8 cellular contexts compared by ENCODE assay signal in genomic region chr5:140547508-140548299, GRCh38. TPM values are rescaled to one million over a fixed set of nuclear protein-coding genes. Genes with fewer than 3 reads are reported as not detected.
A peak's percentile ranks its signal among the peaks of the same experiment; 100 is the strongest.
DNase-seq lines count a peak whose midpoint lies in the region; ATAC-seq and TF ChIP-seq lines count a peak whose summit lies in the region.

EIF4EBP3 (plus strand) TSS chr5:140547662; CDS start chr5:140547738, 76 bp downstream.

- peak; percentile 52 to 96 for TF ChIP-seq EP300 in tibial nerve (IDR thresholded peaks at IDR 0.05)

- peaks cover 31 to 41% of the 10 kb centered on the region in 2 donors for H3K4me1 ChIP-seq in adrenal gland (replicated peaks in 1 of 2)
- H3K4me1 ChIP-seq in heart right ventricle: peaks cover 27 to 53% (median 46%) of the 10 kb centered on the region in 9 donors
- peaks cover 3 to 32% (median 24%) of the 10 kb centered on the region in 4 donors for H3K4me1 ChIP-seq in tibial nerve

- DNase-seq in DMS53 (lab: John Stamatoyannopoulos, UW) (peak; percentile 99), LHCN-M2 (ENCODE audit: low read depth) (peak; percentile 91), SW480 (ENCODE audit: low spot score) (peak; percentile 95), adrenal gland (peak; percentile 97 to 99 (median 99)), heart right ventricle (peak; percentile 98), pons (ENCODE audit: low spot score) (peak; percentile 96), tibial nerve (ENCODE audit: low spot score in 2 of 2) (peak; percentile 94 to 97)

- H3K36me3 ChIP-seq in adrenal gland (replicated peaks in 1 of 2) (peaks cover 0 to 54% of the 10 kb centered on the region in 2 donors), heart right ventricle (peaks cover 0 to 65% (median 18%) of the 10 kb centered on the region in 9 donors), tibial nerve (peaks cover 2 to 61% (median 8%) of the 10 kb centered on the region in 3 donors)

- TF ChIP-seq CTCF in adrenal gland (IDR thresholded peaks at IDR 0.05) (peak; percentile 33 to 93 (median 88)), heart right ventricle (IDR thresholded peaks at IDR 0.05) (peak; percentile 46 to 78 (median 60)), tibial nerve (IDR thresholded peaks at IDR 0.05) (peak; percentile 56 to 97 (median 64))

- H3K27ac ChIP-seq in adrenal gland: peak within 1 kb of the TSS; percentile 85 to 99 (median 99)
- peak within 1 kb of the TSS; percentile 77 to 97 (median 94) for H3K27ac ChIP-seq in heart right ventricle
- peak within 1 kb of the TSS; percentile 95 to 99 (median 99) for H3K27ac ChIP-seq in tibial nerve

- TF ChIP-seq POLR2A in adrenal gland (IDR thresholded peaks at IDR 0.05) (peak; percentile 74 to 96), tibial nerve (IDR thresholded peaks at IDR 0.05) (peak; percentile 69 to 93)

- H3K4me3 ChIP-seq in adrenal gland: peak within 1 kb of the TSS in 3 of 4 donors; percentile 33 to 53 (median 41)
- H3K4me3 ChIP-seq in heart right ventricle: peak within 1 kb of the TSS in 9 of 10 donors; percentile 35 to 64 (median 57)
- H3K4me3 ChIP-seq in tibial nerve: peak within 1 kb of the TSS; percentile 42 to 71 (median 64)

- H3K9me3 ChIP-seq in adrenal gland (replicated peaks in 1 of 3) (no peaks in the 10 kb centered on the region), heart right ventricle (no peaks in the 10 kb centered on the region), tibial nerve (no peaks in the 10 kb centered on the region)

- WGBS in adrenal gland, 4 donors: 0 to 2% (median 1%) methylated on average over 32 to 52 of the region's 52 CpGs
- 2 to 3% methylated on average over 52 of the region's 52 CpGs for WGBS in heart right ventricle, 2 donors
- 0 to 1% methylated on average over 22 to 37 of the region's 52 CpGs for WGBS in tibial nerve, 2 donors

- ATAC-seq in GM21737 (IDR thresholded peaks at IDR 0.05; ENCODE audit: unreplicated experiment) (peak; percentile 98), heart right ventricle (peak; percentile 93 to 96 (median 96))

- no peaks in the 10 kb centered on the region for H3K27me3 ChIP-seq in adrenal gland
- H3K27me3 ChIP-seq in heart right ventricle: no peaks in the 10 kb centered on the region
- no peaks in the 10 kb centered on the region for H3K27me3 ChIP-seq in tibial nerve

- intact Hi-C loops in adrenal gland (cut with DNase I): loop anchor here in 1 of 2 donors (10.0 kb wide), 1 partner anchor 147 kb away; the partner anchor contains the start of genes HARS1 and HARS2
- intact Hi-C loops in heart right ventricle (cut with DNase I): loop anchor here in 8 of 10 donors (1.0 to 10.0 kb wide), 7 partner anchors 17 to 145 kb away; partner anchors contain the start of genes TMCO6 (in 5 of the 8), IK (in 2 of the 8), NDUFA2 (in 2 of the 8) and ANKHD1 (in 1 of the 8)

RNA-seq across cellular contexts. Expression of gene EIF4EBP3, which starts in this region (rescaled TPM):
- total RNA-seq in LHCN-M2 (2014; rRNA removed) (1.6 TPM in 1 of 2 replicates, not detected in the other), adrenal gland (10 to 100 TPM in 7 of 8 donors, 1 to 10 TPM in 1; 7.3 to 80.5 (median 40.7) TPM), heart right ventricle (10 to 100 TPM in 9 of 10 donors, 1 to 10 TPM in 1; 9.2 to 36.5 (median 21.5) TPM), tibial nerve (10 to 100 TPM; 12.3 to 29.4 (median 14.9) TPM)
- polyA plus RNA-seq in LHCN-M2 (2012): 4.0 TPM
- polyA plus RNA-seq in adrenal gland (100 to 1,000 TPM in 2 of 3 donors, 1 to 10 TPM in 1; 7.9 to 158 (median 121) TPM), heart right ventricle (10 to 100 TPM; 14.3 to 46.1 TPM)

Comparison
In these comparisons a context has a peak if more than half of its experiments do, and no peak if none do; other contexts are left out.
1. Peak in every context shown above with its lines: DNase-seq, ATAC-seq, H3K4me3 ChIP-seq and H3K27ac ChIP-seq.